ENCODE assay signal across 8 cellular contexts in the genomic region with DNA sequence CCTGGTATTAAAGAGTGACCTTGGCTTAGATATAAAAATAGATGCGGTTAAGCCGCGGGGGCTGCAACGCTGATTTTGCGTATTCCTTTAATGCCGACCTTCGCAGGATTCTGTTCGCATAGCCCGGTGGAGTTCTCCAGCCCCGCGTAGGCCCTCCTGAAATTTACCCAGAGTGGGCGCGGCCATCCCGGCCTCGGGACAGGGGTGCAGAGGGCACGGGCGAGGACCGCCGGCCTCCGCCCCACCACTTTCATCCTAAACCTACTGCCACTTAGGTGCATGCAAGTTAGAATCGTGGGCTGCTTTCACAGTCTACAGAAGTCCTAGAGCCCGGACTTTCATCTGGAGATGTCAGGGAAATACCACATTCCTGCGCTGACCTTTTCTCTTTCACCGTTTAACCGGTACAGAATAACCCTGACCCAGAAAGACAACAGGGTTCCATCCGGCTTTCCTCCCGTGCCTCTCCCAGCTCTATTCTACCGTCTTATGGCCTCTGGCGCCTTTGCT. TPM values are rescaled to one million over a fixed set of nuclear protein-coding genes. Genes with fewer than 3 reads are reported as not detected.
A peak's percentile ranks its signal among the peaks of the same experiment; 100 is the strongest.
DNase-seq lines count a peak whose midpoint lies in the region; ATAC-seq and TF ChIP-seq lines count a peak whose summit lies in the region.

No MANE protein-coding gene starts in this region.

- intact Hi-C loops in body of pancreas (cut with DNase I), result no loop called here

- peaks cover 7 to 23% of the 10 kb centered on the region in 2 donors for H3K27me3 Mint-ChIP-seq in CD8-positive, alpha-beta memory T cell

- 29 to 34% methylated on average over 24 to 29 of the region's 29 CpGs for WGBS in body of pancreas, 2 donors

- DNase-seq in CD8-positive, alpha-beta memory T cell, result no peak
- DNase-seq in body of pancreas, result no peak
- DNase-seq in left kidney (ENCODE audit: low read depth, low spot score), result peak; percentile 63
- no peak for DNase-seq in NCI-H2196 treated with DMSO at 0.1 percent for 48 hours (lab: John Stamatoyannopoulos, UW; ENCODE audit: unreplicated experiment)

- POLR2A ChIA-PET in CD8-positive, alpha-beta memory T cell (lab: Charles Lee), result interaction anchor here (1.9 kb wide), 2 partner anchors 100 to 470 kb away, joined by 4 to 8 read pairs; partner anchors contain the start of genes GFM2, HMGCR and NSA2

- CTCF ChIA-PET in CD8-positive, alpha-beta memory T cell (lab: Charles Lee), result interaction anchor here (1.0 to 1.9 kb wide), 2 partner anchors 100 to 370 kb away, joined by 4 to 9 read pairs; partner anchors contain the start of genes ANKRD31, GFM2 and NSA2

- ATAC-seq in HG03354 (IDR thresholded peaks at IDR 0.05; ENCODE audit: poor library complexity, severe bottlenecking, unreplicated experiment), result peak; percentile 13
- ATAC-seq in body of pancreas, result peak; percentile 10
- ATAC-seq in GM18511 (IDR thresholded peaks at IDR 0.05; ENCODE audit: unreplicated experiment), result no peak
- ATAC-seq in HG02571 (IDR thresholded peaks at IDR 0.05; ENCODE audit: unreplicated experiment), result no peak

- peaks cover 39 to 43% (median 40%) of the 10 kb centered on the region in 3 donors for H3K4me1 Mint-ChIP-seq in CD8-positive, alpha-beta memory T cell

- TF ChIP-seq CTCF in body of pancreas (IDR thresholded peaks at IDR 0.05), result no peak

- peak overlapping the region; percentile 84 to 94 (median 87) for H3K4me3 Mint-ChIP-seq in CD8-positive, alpha-beta memory T cell

- H3K4me1 ChIP-seq in CD8-positive, alpha-beta memory T cell (ENCODE audit: insufficient read depth, low read length), result peaks cover 34% of the 10 kb centered on the region
- peaks cover 16% of the 10 kb centered on the region for H3K4me1 ChIP-seq in body of pancreas

- H3K27me3 ChIP-seq in CD8-positive, alpha-beta memory T cell (ENCODE audit: insufficient read depth, low read length, poor library complexity, severe bottlenecking), result no peaks in the 10 kb centered on the region
- no peaks in the 10 kb centered on the region for H3K27me3 ChIP-seq in body of pancreas

- H3K9me3 ChIP-seq in CD8-positive, alpha-beta memory T cell (ENCODE audit: low read length), result no peaks in the 10 kb centered on the region
- no peaks in the 10 kb centered on the region for H3K9me3 ChIP-seq in body of pancreas

- H3K36me3 ChIP-seq in CD8-positive, alpha-beta memory T cell (ENCODE audit: insufficient read depth, low read length), result no peaks in the 10 kb centered on the region
- H3K36me3 ChIP-seq in body of pancreas (replicated peaks in 1 of 2; ENCODE audit: insufficient read depth in 1 of 2, low read depth in 2 of 2), result no peaks in the 10 kb centered on the region

- H3K36me3 Mint-ChIP-seq in CD8-positive, alpha-beta memory T cell, result peaks cover 0 to 7% (median 0%) of the 10 kb centered on the region in 3 donors

- peak overlapping the region; percentile 69 for H3K4me3 ChIP-seq in CD8-positive, alpha-beta memory T cell (ENCODE audit: low read length)
- H3K4me3 ChIP-seq in body of pancreas, result peak overlapping the region in 1 of 2 donors; percentile 14

- peak overlapping the region; percentile 52 for H3K27ac ChIP-seq in CD8-positive, alpha-beta memory T cell (ENCODE audit: low read depth, low read length)
- H3K27ac ChIP-seq in body of pancreas, result peak overlapping the region in 3 of 4 donors; percentile 37 to 77 (median 72)
- H3K27ac ChIP-seq in temporal lobe (ENCODE audit: low read depth, low read length), result peak overlapping the region; percentile 44

- no peaks in the 10 kb centered on the region for H3K9me3 Mint-ChIP-seq in CD8-positive, alpha-beta memory T cell

- TF ChIP-seq POLR2A in body of pancreas (IDR thresholded peaks at IDR 0.05), result no peak

- H3K27ac Mint-ChIP-seq in CD8-positive, alpha-beta memory T cell, result peak overlapping the region; percentile 83 to 94 (median 90)

RNA-seq across cellular contexts. Expression of gene FAM169A, which starts 0.5 kb away (rescaled TPM):
- 1 to 10 TPM; 8.4 to 8.6 TPM for total RNA-seq in CD8-positive, alpha-beta memory T cell
- polyA plus RNA-seq in CD8-positive, alpha-beta memory T cell, result 9.2 TPM
- 1 to 10 TPM; 2.0 to 2.9 TPM for total RNA-seq in body of pancreas
- total RNA-seq in temporal lobe, result 55.1 TPM

Comparison
In these comparisons a context has a peak if more than half of its experiments do, and no peak if none do; other contexts are left out.
1. ATAC-seq: peak in HG03354 (single experiment) and body of pancreas (single experiment); none in GM18511 (single experiment) and HG02571 (single experiment).
2. Peak in every context shown above with its lines, with median percentiles within 50 percentile points of each other: H3K27ac ChIP-seq.